8 cellular contexts compared by ENCODE assay signal in the genomic region with DNA sequence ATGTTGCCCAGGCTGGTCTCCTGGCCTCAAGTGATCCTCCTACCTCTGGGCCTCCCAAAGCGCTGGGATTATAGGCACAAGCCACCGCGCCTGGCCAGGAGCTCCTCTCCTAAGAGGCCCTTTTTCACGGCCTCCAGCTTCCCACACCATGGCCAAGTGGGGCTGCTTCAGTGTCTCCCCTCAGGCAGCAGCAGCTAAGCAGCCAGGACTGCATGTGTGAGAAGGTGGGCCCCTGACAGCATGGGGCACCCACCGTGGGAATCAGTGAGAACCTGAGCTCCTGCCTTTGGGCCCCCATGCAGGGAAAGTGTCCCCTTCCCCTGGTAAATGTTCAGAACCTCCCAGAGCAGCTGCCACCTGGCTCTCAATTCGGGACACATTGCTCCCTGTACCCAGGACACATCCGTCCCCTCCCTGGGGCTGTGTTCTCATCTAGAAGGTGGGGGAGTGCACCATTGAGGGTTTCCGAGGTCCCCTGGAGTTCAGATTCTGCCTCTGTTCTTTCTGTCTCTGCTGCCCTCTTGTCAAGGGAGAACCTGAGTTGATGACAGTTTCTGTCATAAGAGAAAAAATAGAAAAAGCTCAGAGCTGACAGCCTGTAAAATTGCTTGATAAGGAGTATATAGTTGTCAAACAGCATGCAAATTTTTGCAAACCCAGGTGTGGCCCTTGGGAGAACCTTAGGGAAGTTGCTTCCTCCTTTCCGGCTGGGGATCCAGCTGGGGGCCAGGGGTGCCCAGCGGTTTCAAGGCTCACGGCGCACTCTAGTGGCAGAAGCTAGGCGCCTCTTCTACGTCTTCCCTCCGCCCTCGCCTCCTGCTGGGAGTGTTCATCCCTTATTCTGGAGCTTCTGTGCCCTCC. TPM values are rescaled to one million over a fixed set of nuclear protein-coding genes. Genes with fewer than 3 reads are reported as not detected.
DNase-seq lines count a peak whose midpoint lies in the region; ATAC-seq and TF ChIP-seq lines count a peak whose summit lies in the region.

No MANE protein-coding gene starts in this region.

- H3K27ac ChIP-seq in VCaP = no peak overlapping the region

- in situ Hi-C loops in T47D (cut with HindIII; ENCODE audit: low pct_unique_long_range_greater_than_20kb, low sequenced_read_pairs) = no loop called here

- peaks cover 7% of the 10 kb centered on the region for H3K27me3 ChIP-seq in kidney epithelial cell (ENCODE audit: control insufficient read depth, insufficient read depth, low read length)

- DNase-seq in NCI-H1694 treated with DMSO at 0.1 percent for 48 hours (lab: John Stamatoyannopoulos, UW) (peak; percentile 67), T47D (ENCODE audit: low read depth in 1 of 2, low spot score in 1 of 2) (peak; percentile 71 to 74), kidney epithelial cell (ENCODE audit: low read depth) (no peak)
- DNase-seq in stimulated activated CD4-positive, alpha-beta T cell treated with anti-CD3 and anti-CD28 coated beads, Interleukin-2, amount 100 ng/mL, for 48 hours = peak; percentile 61 to 63

- ATAC-seq in HG03135 (IDR thresholded peaks at IDR 0.05; ENCODE audit: unreplicated experiment) (no peak), GM18870 (IDR thresholded peaks at IDR 0.05; ENCODE audit: unreplicated experiment) (no peak)

- H3K4me3 ChIP-seq in kidney epithelial cell (ENCODE audit: low read depth, low read length) = no peak overlapping the region

- TF ChIP-seq CTCF in GM12874 (IDR thresholded peaks at IDR 0.05; ENCODE audit: insufficient read depth, low read depth, low read length) (peak; percentile 92), VCaP (conservative IDR thresholded peaks at IDR 0.05) (peak; percentile 92), kidney epithelial cell (IDR thresholded peaks at IDR 0.05; ENCODE audit: insufficient read depth, low read length, poor library complexity, severe bottlenecking) (peak; percentile 95)

- no peaks in the 10 kb centered on the region for H3K36me3 ChIP-seq in kidney epithelial cell (ENCODE audit: control insufficient read depth, insufficient read depth, low read length)

RNA-seq across cellular contexts. Expression of gene FAM83F, which starts 29.7 kb away (rescaled TPM):
- 5.8 and 6.9 TPM in 2 replicates for total RNA-seq in kidney epithelial cell
